1 cellular context compared by ENCODE assay signal in the genomic region with DNA sequence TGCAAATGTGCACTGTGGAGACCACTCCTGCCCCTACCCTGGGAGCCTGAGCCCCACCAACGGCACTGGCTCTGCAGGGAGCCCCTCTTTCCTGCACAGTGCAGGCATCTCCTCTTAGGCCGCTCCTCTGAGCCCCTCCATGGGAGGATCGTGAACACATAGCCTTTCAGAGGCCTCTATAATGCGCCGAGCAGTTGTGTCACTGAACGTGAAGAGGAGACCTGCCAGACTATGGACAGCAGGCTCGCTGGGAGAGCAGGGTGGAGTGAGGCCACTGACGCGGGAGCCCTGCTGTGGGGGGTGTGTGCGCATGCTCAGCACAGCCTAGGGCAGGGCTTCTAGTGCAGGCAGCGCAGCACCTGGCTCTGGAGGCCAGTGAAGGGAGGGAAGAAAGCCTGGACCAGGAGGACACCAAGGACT.
TF ChIP-seq lines count a peak whose summit lies in the region.

No MANE protein-coding gene starts in this region.

TF ChIP-seq in H1, 55 proteins besides CTCF, POLR2A, EP300 and RAD21:
- TF ChIP-seq NANOG (IDR thresholded peaks at IDR 0.05; ENCODE audit: insufficient read depth, low read depth, low read length, poor library complexity, severe bottlenecking) (no peak), RFX5 (IDR thresholded peaks at IDR 0.05; ENCODE audit: borderline replicate concordance, low read depth, low read length) (no peak), SIX5 (IDR thresholded peaks at IDR 0.05; ENCODE audit: low read depth, low read length) (no peak), TCF12 (IDR thresholded peaks at IDR 0.05; ENCODE audit: low read depth, low read length) (no peak), SIN3A (conservative IDR thresholded peaks at IDR 0.05 in 1 of 2, IDR thresholded peaks at IDR 0.05 in 1 of 2; ENCODE audit: low read depth in 1 of 2, low read length in 2 of 2) (no peak), SIRT6 (IDR thresholded peaks at IDR 0.05; ENCODE audit: low read length) (no peak), EGR1 (IDR thresholded peaks at IDR 0.05; ENCODE audit: borderline replicate concordance, low read depth, low read length) (no peak), SP1 (IDR thresholded peaks at IDR 0.05; ENCODE audit: low read depth, low read length) (no peak), SRF (IDR thresholded peaks at IDR 0.05; ENCODE audit: low read depth, low read length) (no peak), SUZ12 (IDR thresholded peaks at IDR 0.05; ENCODE audit: low read length) (no peak), GABPA (IDR thresholded peaks at IDR 0.05; ENCODE audit: borderline replicate concordance, insufficient read depth, low read length) (no peak), CHD1 (IDR thresholded peaks at IDR 0.05; ENCODE audit: low read depth, low read length) (no peak), HDAC2 (IDR thresholded peaks at IDR 0.05; ENCODE audit: borderline replicate concordance in 1 of 2, low read depth in 2 of 2, low read length in 2 of 2) (no peak), MAFK (IDR thresholded peaks at IDR 0.05; ENCODE audit: low read depth, low read length) (no peak), MAX (IDR thresholded peaks at IDR 0.05) (no peak)
- TF ChIP-seq, protein P1, sequence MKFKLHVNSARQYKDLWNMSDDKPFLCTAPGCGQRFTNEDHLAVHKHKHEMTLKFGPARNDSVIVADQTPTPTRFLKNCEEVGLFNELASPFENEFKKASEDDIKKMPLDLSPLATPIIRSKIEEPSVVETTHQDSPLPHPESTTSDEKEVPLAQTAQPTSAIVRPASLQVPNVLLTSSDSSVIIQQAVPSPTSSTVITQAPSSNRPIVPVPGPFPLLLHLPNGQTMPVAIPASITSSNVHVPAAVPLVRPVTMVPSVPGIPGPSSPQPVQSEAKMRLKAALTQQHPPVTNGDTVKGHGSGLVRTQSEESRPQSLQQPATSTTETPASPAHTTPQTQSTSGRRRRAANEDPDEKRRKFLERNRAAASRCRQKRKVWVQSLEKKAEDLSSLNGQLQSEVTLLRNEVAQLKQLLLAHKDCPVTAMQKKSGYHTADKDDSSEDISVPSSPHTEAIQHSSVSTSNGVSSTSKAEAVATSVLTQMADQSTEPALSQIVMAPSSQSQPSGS (IDR thresholded peaks at IDR 0.05; ENCODE audit: low read length) = no peak
- TF ChIP-seq, protein P2, sequence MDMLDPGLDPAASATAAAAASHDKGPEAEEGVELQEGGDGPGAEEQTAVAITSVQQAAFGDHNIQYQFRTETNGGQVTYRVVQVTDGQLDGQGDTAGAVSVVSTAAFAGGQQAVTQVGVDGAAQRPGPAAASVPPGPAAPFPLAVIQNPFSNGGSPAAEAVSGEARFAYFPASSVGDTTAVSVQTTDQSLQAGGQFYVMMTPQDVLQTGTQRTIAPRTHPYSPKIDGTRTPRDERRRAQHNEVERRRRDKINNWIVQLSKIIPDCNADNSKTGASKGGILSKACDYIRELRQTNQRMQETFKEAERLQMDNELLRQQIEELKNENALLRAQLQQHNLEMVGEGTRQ (IDR thresholded peaks at IDR 0.05; ENCODE audit: low read length) = no peak
- TF ChIP-seq, protein P3, sequence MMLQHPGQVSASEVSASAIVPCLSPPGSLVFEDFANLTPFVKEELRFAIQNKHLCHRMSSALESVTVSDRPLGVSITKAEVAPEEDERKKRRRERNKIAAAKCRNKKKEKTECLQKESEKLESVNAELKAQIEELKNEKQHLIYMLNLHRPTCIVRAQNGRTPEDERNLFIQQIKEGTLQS (IDR thresholded peaks at IDR 0.05; ENCODE audit: insufficient read depth, low read depth, low read length) = no peak
TF ChIP-seq in H1: peak in this region for 0.
